Comparison of ENCODE assay signal across 11 cellular contexts in the genomic region with DNA sequence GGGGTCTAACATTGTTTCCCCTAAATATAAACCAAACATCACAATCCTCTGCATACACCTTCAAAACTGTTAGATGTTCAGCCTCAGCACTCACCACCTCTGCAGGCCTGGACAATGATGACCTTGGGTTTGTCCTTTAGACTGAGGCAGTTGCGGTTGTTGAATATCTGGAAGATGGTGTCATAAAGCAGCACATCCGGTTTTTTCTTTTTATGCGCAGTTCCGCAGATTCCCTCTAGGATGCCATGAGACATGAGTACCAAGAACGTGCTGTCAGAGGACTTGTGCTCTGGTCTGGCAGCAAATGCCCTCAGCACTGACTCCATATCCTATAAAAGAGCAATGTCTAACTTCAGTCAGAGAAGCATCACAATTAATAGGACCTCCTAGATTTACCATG. TPM values are rescaled to one million over a fixed set of nuclear protein-coding genes. Genes with fewer than 3 reads are reported as not detected.
DNase-seq lines count a peak whose midpoint lies in the region; ATAC-seq and TF ChIP-seq lines count a peak whose summit lies in the region.
"Had no signal": no experiment of that assay in that cellular context is flagged by ENCODE, and none has a peak within 500 bp of the region (broad histone marks: within the 10 kb centered on the region; RNA-seq: fewer than 3 reads in every experiment).

No MANE protein-coding gene starts in this region.

- H3K9ac ChIP-seq in PC-3 (ENCODE audit: low read length) = no peak overlapping the region

- no peak for ATAC-seq in PC-3

- intact Hi-C loops in PC-3 (cut with micrococcal nuclease) (loop anchor here (5.0 kb wide), 1 partner anchor 42 kb away; no protein-coding TSS in a partner anchor), PC-9 (cut with micrococcal nuclease; ENCODE audit: unreplicated experiment) (no loop called here)

- H4K20me1 ChIP-seq in PC-3 (ENCODE audit: low read length) (no peaks in the 10 kb centered on the region), PC-9 (ENCODE audit: insufficient read depth) (no peaks in the 10 kb centered on the region)

- CTCF ChIA-PET in BJ (lab: Yijun Ruan, JAX) = no interaction called here
- CTCF ChIA-PET in PC-3 (lab: Charles Lee) = no interaction called here
- CTCF ChIA-PET in PC-9 (lab: Charles Lee) = no interaction called here

- no peak overlapping the region for H3K4me3 ChIP-seq in BJ (ENCODE audit: low read depth, low read length)
- no peak overlapping the region for H3K4me3 ChIP-seq in GM12865 (ENCODE audit: low read depth, low read length)
- H3K4me3 ChIP-seq in PC-3 (ENCODE audit: low read length) = no peak overlapping the region
- no peak overlapping the region for H3K4me3 ChIP-seq in fibroblast of villous mesenchyme (ENCODE audit: low read depth, low read length)
- no peak overlapping the region for H3K4me3 ChIP-seq in PC-9
- H3K4me3 ChIP-seq: upper lobe of right lung had no signal

- no TSS peak for BruUV-seq in PC-3 (replicated peaks; lab: Mats Ljungman, UMichigan)
- BruUV-seq in PC-9 (replicated peaks; lab: Mats Ljungman, UMichigan) = no TSS peak

- H3K9me3 ChIP-seq in PC-3 (ENCODE audit: low read length) = no peaks in the 10 kb centered on the region
- no peaks in the 10 kb centered on the region for H3K9me3 ChIP-seq in PC-9 (ENCODE audit: insufficient read depth, low read depth)
- H3K9me3 ChIP-seq: upper lobe of right lung had no signal

- H3K27me3 ChIP-seq in BJ (ENCODE audit: control insufficient read depth, insufficient read depth, low read length) (no peaks in the 10 kb centered on the region), PC-3 (ENCODE audit: low read length) (no peaks in the 10 kb centered on the region), PC-9 (ENCODE audit: insufficient read depth, low read depth) (no peaks in the 10 kb centered on the region)
- H3K27me3 ChIP-seq: upper lobe of right lung had no signal

- no peaks in the 10 kb centered on the region for H3K9me2 ChIP-seq in PC-3 (replicated peaks; ENCODE audit: low read length)
- no peaks in the 10 kb centered on the region for H3K9me2 ChIP-seq in PC-9 (ENCODE audit: insufficient read depth)

- H3F3A ChIP-seq in PC-3 (ENCODE audit: low read length, unreplicated experiment) (no peaks in the 10 kb centered on the region), PC-9 (ENCODE audit: insufficient read depth, low read depth) (no peaks in the 10 kb centered on the region)

- H2AFZ ChIP-seq in PC-3 (ENCODE audit: low read length) = no peak overlapping the region
- no peak overlapping the region for H2AFZ ChIP-seq in PC-9

- no peaks in the 10 kb centered on the region for H3K4me1 ChIP-seq in PC-3 (ENCODE audit: insufficient read depth, low read length)
- no peaks in the 10 kb centered on the region for H3K4me1 ChIP-seq in PC-9 (replicated peaks; ENCODE audit: insufficient read depth)
- H3K4me1 ChIP-seq: upper lobe of right lung had no signal

- H3K4me2 ChIP-seq in PC-3 (ENCODE audit: low read length) = no peak overlapping the region
- H3K4me2 ChIP-seq in PC-9 = no peak overlapping the region

- POLR2A ChIA-PET in BJ (lab: Charles Lee) (no interaction called here), PC-3 (lab: Charles Lee; ENCODE audit: unreplicated experiment) (no interaction called here), PC-9 (lab: Charles Lee; ENCODE audit: unreplicated experiment) (no interaction called here)

- DNase-seq in BJ (ENCODE audit: low read depth) (no peak), GM12865 (ENCODE audit: low read depth) (peak; percentile 19), PC-3 (peak; percentile 48), fibroblast of villous mesenchyme (ENCODE audit: low read depth) (no peak), NCI-H146 treated with DMSO at 0.1 percent for 48 hours (lab: John Stamatoyannopoulos, UW; ENCODE audit: unreplicated experiment) (no peak), hypothalamus (lab: John Stamatoyannopoulos, UW) (no peak), NCI-H226 (no peak), PC-9 (no peak)
- DNase-seq: upper lobe of right lung had no signal

- no peaks in the 10 kb centered on the region for H3K36me3 ChIP-seq in BJ (ENCODE audit: control insufficient read depth, insufficient read depth, low read length)
- H3K36me3 ChIP-seq in PC-3 (ENCODE audit: low read depth, low read length) = no peaks in the 10 kb centered on the region
- H3K36me3 ChIP-seq in PC-9 (ENCODE audit: low read depth) = no peaks in the 10 kb centered on the region
- H3K36me3 ChIP-seq: upper lobe of right lung had no signal

- H3K27ac ChIP-seq in PC-3 (ENCODE audit: low read length) = no peak overlapping the region
- H3K27ac ChIP-seq in PC-9 = no peak overlapping the region
- H3K27ac ChIP-seq: upper lobe of right lung had no signal

- H3K79me2 ChIP-seq in PC-3 (ENCODE audit: low read length) (no peaks in the 10 kb centered on the region), PC-9 (ENCODE audit: low read depth) (no peaks in the 10 kb centered on the region)

- 0 out of 2 replicates have a peak, but pooled peaks have one; percentile 5 for TF ChIP-seq CTCF in BJ (IDR thresholded peaks at IDR 0.05; ENCODE audit: insufficient read depth, low read depth, low read length)
- TF ChIP-seq CTCF in GM12865 (IDR thresholded peaks at IDR 0.05; ENCODE audit: insufficient read depth, low read depth, low read length, missing control alignments) = peak; percentile 8
- 0 out of 2 replicates have a peak, but pooled peaks have one; percentile 21 for TF ChIP-seq CTCF in PC-3 (conservative IDR thresholded peaks at IDR 0.05; ENCODE audit: low read depth, low read length)
- TF ChIP-seq CTCF in fibroblast of villous mesenchyme (IDR thresholded peaks at IDR 0.05; ENCODE audit: insufficient read depth, low read depth, low read length) = peak; percentile 17
- no peak for TF ChIP-seq CTCF in PC-9 (conservative IDR thresholded peaks at IDR 0.05)

RNA-seq across cellular contexts. Expression of a gene that starts 22.8 kb away (rescaled TPM):
- polyA plus RNA-seq in BJ (2011; rRNA removed) = not detected in 2 replicates
- polyA minus RNA-seq in BJ (2011; rRNA and poly(A)+ RNA removed) = not detected in 2 replicates
- total RNA-seq in PC-3 (2014; rRNA removed) (not detected in 2 replicates), fibroblast of villous mesenchyme (0.43 TPM in 1 of 2 replicates, not detected in the other), PC-9 (2021) (not detected in 2 replicates)
- total RNA-seq: activated CD8-positive, alpha-beta memory T cell treated with anti-CD3 and anti-CD28 coated beads, Interleukin-2, amount 10 ng/mL, durations not matched to agents 7 days and 5 days; left lobe of liver had no signal

RNA-seq across cellular contexts. Expression of a gene that starts 31.8 kb away (rescaled TPM):
- polyA plus RNA-seq in BJ (2011; rRNA removed) = 87.7 and 120 TPM in 2 replicates
- 29.9 and 44.2 TPM in 2 replicates for polyA minus RNA-seq in BJ (2011; rRNA and poly(A)+ RNA removed)
- total RNA-seq in PC-3 (2014; rRNA removed) (38.5 and 40.9 TPM in 2 replicates), fibroblast of villous mesenchyme (87.0 and 133 TPM in 2 replicates), PC-9 (2021) (57.5 and 82.2 TPM in 2 replicates)

RNA-seq across cellular contexts. Expression of a gene that starts 34.8 kb away (rescaled TPM):
- polyA plus RNA-seq in BJ (2011; rRNA removed) = 5.1 and 15.4 TPM in 2 replicates
- polyA minus RNA-seq in BJ (2011; rRNA and poly(A)+ RNA removed) = 2.5 and 5.4 TPM in 2 replicates
- 0.33 TPM in 1 of 2 replicates, not detected in the other for total RNA-seq in PC-3 (2014; rRNA removed)
- 31.1 and 37.4 TPM in 2 replicates for total RNA-seq in fibroblast of villous mesenchyme
- 2.3 and 4.7 TPM in 2 replicates for total RNA-seq in PC-9 (2021)

RNA-seq across cellular contexts. Expression of a gene that starts 45.0 kb away (rescaled TPM):
- 0.87 and 2.6 TPM in 2 replicates for polyA plus RNA-seq in BJ (2011; rRNA removed)
- 0.24 and 0.41 TPM in 2 replicates for polyA minus RNA-seq in BJ (2011; rRNA and poly(A)+ RNA removed)
- total RNA-seq in PC-3 (2014; rRNA removed) (not detected in 2 replicates), fibroblast of villous mesenchyme (30.7 and 37.0 TPM in 2 replicates), PC-9 (2021) (0.63 and 2.5 TPM in 2 replicates)

Comparison
In these comparisons a context has a peak if more than half of its experiments do, and no peak if none do; other contexts are left out.
1. DNase-seq: peak in GM12865 (single experiment) and PC-3 (single experiment); none in BJ (single experiment), fibroblast of villous mesenchyme (single experiment), NCI-H146 treated with DMSO at 0.1 percent for 48 hours (single experiment), hypothalamus (0 of 51), NCI-H226 (single experiment) and PC-9 (0 of 2).